In the genomic region with DNA sequence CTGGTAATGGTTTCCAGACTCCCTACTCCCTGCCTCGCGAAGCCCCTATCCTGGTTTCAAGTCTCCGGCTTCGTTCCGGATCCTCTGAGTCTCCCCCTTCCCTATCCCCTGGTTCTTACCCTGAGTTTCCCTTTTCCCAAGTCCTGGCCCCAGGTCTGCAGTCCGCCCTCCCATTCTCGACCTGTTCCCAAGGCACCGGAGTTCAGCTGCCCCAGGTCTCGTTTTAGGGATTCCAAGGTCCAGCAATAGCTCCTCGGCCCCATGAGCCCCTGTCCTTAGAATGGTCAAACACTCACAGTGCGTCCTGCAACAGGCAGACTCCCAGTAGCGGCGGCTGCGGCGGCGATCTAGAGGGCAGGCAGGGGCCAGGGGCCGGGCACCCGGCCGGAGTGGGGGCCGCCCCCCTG, we compare ENCODE assay signal across 8 cellular contexts. TPM values are rescaled to one million over a fixed set of nuclear protein-coding genes. Genes with fewer than 3 reads are reported as not detected.
A peak's percentile ranks its signal among the peaks of the same experiment; 100 is the strongest.
DNase-seq lines count a peak whose midpoint lies in the region; ATAC-seq, FAIRE-seq and TF ChIP-seq lines count a peak whose summit lies in the region.

No MANE protein-coding gene starts in this region.

- intact Hi-C loops in Panc1 (cut with micrococcal nuclease; ENCODE audit: unreplicated experiment) (no loop called here), pancreas (cut with DNase I) (no loop called here)

- TF ChIP-seq CTCF in Panc1 (IDR thresholded peaks at IDR 0.05) (no peak), fibroblast of the aortic adventitia (IDR thresholded peaks at IDR 0.05; ENCODE audit: insufficient read depth, low read length) (no peak), pancreas (IDR thresholded peaks at IDR 0.05) (no peak)

- in situ Hi-C loops in Panc1 (cut with HindIII; ENCODE audit: low pct_unique_long_range_greater_than_20kb, low sequenced_read_pairs), result no loop called here

- peaks cover 5% of the 10 kb centered on the region; the same call in 1 of the 2 replicates for H3K36me3 ChIP-seq in Panc1 (ENCODE audit: control insufficient read depth, insufficient read depth, low read length)
- H3K36me3 ChIP-seq in pancreas, result no peaks in the 10 kb centered on the region

- DNase-seq in EH (ENCODE audit: low read depth) (peak; percentile 7), Panc1 (ENCODE audit: low read depth, low spot score) (no peak), fibroblast of the aortic adventitia (ENCODE audit: low read depth) (no peak), pancreas (peak in 2 of 6 donors; percentile 10 to 30), pons (ENCODE audit: low spot score) (no peak), HTR-8/SVneo (ENCODE audit: insufficient read length, low spot score) (no peak), left lobe of liver (ENCODE audit: low spot score) (no peak)

- H3K4me1 ChIP-seq in Panc1 (ENCODE audit: control insufficient read depth, insufficient read depth, low read length), result peaks cover 11% of the 10 kb centered on the region
- peaks cover 0 to 4% (median 0%) of the 10 kb centered on the region in 3 donors for H3K4me1 ChIP-seq in pancreas

- H3K27ac ChIP-seq in Panc1 (ENCODE audit: low read length) (no peak overlapping the region; the same call in 1 of the 2 replicates), pancreas (no peak overlapping the region)

- BruUV-seq in Panc1 (replicated peaks; lab: Mats Ljungman, UMichigan), result no TSS peak

- H3K27me3 ChIP-seq in Panc1 (ENCODE audit: control insufficient read depth, insufficient read depth, low read length) (no peaks in the 10 kb centered on the region), pancreas (no peaks in the 10 kb centered on the region)

- CTCF ChIA-PET in Panc1 (lab: Charles Lee), result interaction anchor here (0.6 to 1.0 kb wide), 3 partner anchors 9 to 112 kb away, joined by 4 read pairs; no protein-coding TSS in a partner anchor

- H3K4me3 ChIP-seq in Panc1 (ENCODE audit: low read depth in 2 of 2, low read length in 2 of 2), result peak overlapping the region; percentile 67 to 84
- peak overlapping the region; percentile 88 for H3K4me3 ChIP-seq in fibroblast of the aortic adventitia (ENCODE audit: low read depth, low read length)
- H3K4me3 ChIP-seq in pancreas, result peak overlapping the region; percentile 38 to 49 (median 43)

- POLR2A ChIA-PET in Panc1 (lab: Charles Lee), result no interaction called here

- ATAC-seq in Panc1, result peak; percentile 11
- peak in 1 of 4 donors; percentile 0 for ATAC-seq in pancreas
- ATAC-seq in GM21526 (IDR thresholded peaks at IDR 0.05; ENCODE audit: low FRiP score, unreplicated experiment), result no peak
- no peak for ATAC-seq in left lobe of liver

- H3K9me3 ChIP-seq in Panc1 (ENCODE audit: control insufficient read depth, insufficient read depth, low read depth, low read length) (no peaks in the 10 kb centered on the region), pancreas (no peaks in the 10 kb centered on the region)

- FAIRE-seq in pancreas (lab: Jason Lieb, UNC) (no peak), HTR-8/SVneo (lab: Jason Lieb, UNC) (no peak)

- WGBS in pancreas, 2 donors, result 6 to 11% methylated on average over 20 of the region's 20 CpGs

RNA-seq across cellular contexts. Expression of a gene that starts 0.3 kb away (rescaled TPM):
- total RNA-seq in Panc1 (2021; ENCODE audit: unreplicated experiment), result 0.49 TPM
- polyA plus RNA-seq in Panc1 (2012; ENCODE audit: insufficient read length), result 0.31 TPM
- not detected in 2 replicates for total RNA-seq in fibroblast of the aortic adventitia (ENCODE audit: low replicate concordance)
- total RNA-seq in pancreas, result not detected
- polyA plus RNA-seq in pancreas, result not detected
- total RNA-seq in left lobe of liver, result not detected

RNA-seq across cellular contexts. Expression of a gene that starts 4.3 kb away (rescaled TPM):
- total RNA-seq in Panc1 (2021; ENCODE audit: unreplicated experiment), result 65.0 TPM
- 52.3 TPM for polyA plus RNA-seq in Panc1 (2012; ENCODE audit: insufficient read length)
- total RNA-seq in fibroblast of the aortic adventitia (ENCODE audit: low replicate concordance), result 21.5 and 52.1 TPM in 2 replicates
- total RNA-seq in pancreas, result 10 to 100 TPM; 14.9 to 27.6 (median 18.5) TPM
- polyA plus RNA-seq in pancreas, result 10 to 100 TPM; 17.7 to 18.8 TPM
- 22.8 TPM for total RNA-seq in left lobe of liver

RNA-seq across cellular contexts. Expression of a gene that starts 14.9 kb away (rescaled TPM):
- total RNA-seq in Panc1 (2021; ENCODE audit: unreplicated experiment), result 1.2 TPM
- 1.3 TPM for polyA plus RNA-seq in Panc1 (2012; ENCODE audit: insufficient read length)
- total RNA-seq in fibroblast of the aortic adventitia (ENCODE audit: low replicate concordance), result 0.09 TPM in 1 of 2 replicates, not detected in the other
- not detected for total RNA-seq in pancreas
- polyA plus RNA-seq in pancreas, result under 1 TPM in 1 of 2 donors, not detected in 1; 0.16 TPM
- total RNA-seq in left lobe of liver, result not detected
